In the genomic region with DNA sequence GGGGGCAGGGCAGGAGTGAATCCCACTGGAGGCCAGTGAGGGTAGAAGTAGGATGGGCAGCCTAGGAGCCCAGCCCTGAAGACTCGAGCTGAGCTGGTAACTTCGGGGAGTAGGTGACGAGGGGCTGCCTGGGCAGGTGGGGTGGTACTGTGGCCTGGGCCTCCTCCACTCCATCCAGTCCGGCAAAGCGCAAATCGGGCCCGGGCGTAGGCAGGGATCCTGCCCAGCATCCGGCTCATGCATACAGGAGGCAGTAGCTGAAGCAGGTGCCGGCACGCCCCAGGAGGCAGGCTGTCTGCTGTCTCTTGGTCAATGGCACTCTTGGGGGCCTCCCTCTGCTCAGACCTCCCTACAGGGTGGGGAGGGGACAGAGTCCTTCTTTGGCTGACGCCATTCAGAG, we compare ENCODE assay signal across 1 cellular context.
TF ChIP-seq lines count a peak whose summit lies in the region.

No MANE protein-coding gene starts in this region.

TF ChIP-seq in HEK293, 187 proteins besides CTCF, POLR2A, EP300 and RAD21:
- TF ChIP-seq OSR2 (tag by site-specific recombination; IDR thresholded peaks at IDR 0.05) (no peak), ZNF837 (tag by site-specific recombination; IDR thresholded peaks at IDR 0.05) (no peak), ZNF112 (tag by site-specific recombination; IDR thresholded peaks at IDR 0.05) (no peak), ZNF394 (tag by site-specific recombination; IDR thresholded peaks at IDR 0.05; ENCODE audit: borderline replicate concordance) (no peak), ZIC2 (tag by site-specific recombination; IDR thresholded peaks at IDR 0.05) (peak; percentile 8; the same call in 1 of the 2 replicates), YY2 (tag by site-specific recombination; IDR thresholded peaks at IDR 0.05) (no peak), ZNF555 (tag by site-specific recombination; conservative IDR thresholded peaks at IDR 0.05) (no peak), KLF8 (tag by site-specific recombination; IDR thresholded peaks at IDR 0.05) (no peak), ZNF701 (tag by site-specific recombination; IDR thresholded peaks at IDR 0.05) (no peak), ZNF76 (tag by site-specific recombination; IDR thresholded peaks at IDR 0.05; ENCODE audit: borderline replicate concordance, low read depth) (no peak), ZNF658 (tag by site-specific recombination; IDR thresholded peaks at IDR 0.05) (no peak), SALL2 (tag by site-specific recombination; IDR thresholded peaks at IDR 0.05; ENCODE audit: borderline replicate concordance) (no peak), ZNF341 (tag by site-specific recombination; IDR thresholded peaks at IDR 0.05; ENCODE audit: low read depth) (no peak), REPIN1 (tag by site-specific recombination; IDR thresholded peaks at IDR 0.05; ENCODE audit: low read depth) (no peak), ZNF747 (tag by site-specific recombination; IDR thresholded peaks at IDR 0.05) (no peak), ZNF155 (tag by site-specific recombination; IDR thresholded peaks at IDR 0.05) (no peak), ZNF223 (tag by site-specific recombination; IDR thresholded peaks at IDR 0.05) (no peak), ZNF600 (tag by site-specific recombination; IDR thresholded peaks at IDR 0.05) (peak; percentile 24; the same call in 1 of the 2 replicates), MYNN (tag by site-specific recombination; IDR thresholded peaks at IDR 0.05; ENCODE audit: borderline replicate concordance) (no peak), ZNF311 (tag by site-specific recombination; IDR thresholded peaks at IDR 0.05; ENCODE audit: borderline replicate concordance) (no peak), ZNF10 (tag by site-specific recombination; IDR thresholded peaks at IDR 0.05) (0 out of 2 replicates have a peak, but pooled peaks have one; percentile 27), GLIS1 (tag by site-specific recombination; IDR thresholded peaks at IDR 0.05) (peak; percentile 36; the same call in 1 of the 2 replicates)
- TF ChIP-seq, protein P1, sequence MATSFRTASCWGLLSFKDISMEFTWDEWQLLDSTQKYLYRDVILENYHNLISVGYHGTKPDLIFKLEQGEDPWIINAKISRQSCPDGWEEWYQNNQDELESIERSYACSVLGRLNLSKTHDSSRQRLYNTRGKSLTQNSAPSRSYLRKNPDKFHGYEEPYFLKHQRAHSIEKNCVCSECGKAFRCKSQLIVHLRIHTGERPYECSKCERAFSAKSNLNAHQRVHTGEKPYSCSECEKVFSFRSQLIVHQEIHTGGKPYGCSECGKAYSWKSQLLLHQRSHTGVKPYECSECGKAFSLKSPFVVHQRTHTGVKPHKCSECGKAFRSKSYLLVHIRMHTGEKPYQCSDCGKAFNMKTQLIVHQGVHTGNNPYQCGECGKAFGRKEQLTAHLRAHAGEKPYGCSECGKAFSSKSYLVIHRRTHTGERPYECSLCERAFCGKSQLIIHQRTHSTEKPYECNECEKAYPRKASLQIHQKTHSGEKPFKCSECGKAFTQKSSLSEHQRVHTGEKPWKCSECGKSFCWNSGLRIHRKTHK (tag by site-specific recombination; IDR thresholded peaks at IDR 0.05) = no peak
- TF ChIP-seq, protein P2, sequence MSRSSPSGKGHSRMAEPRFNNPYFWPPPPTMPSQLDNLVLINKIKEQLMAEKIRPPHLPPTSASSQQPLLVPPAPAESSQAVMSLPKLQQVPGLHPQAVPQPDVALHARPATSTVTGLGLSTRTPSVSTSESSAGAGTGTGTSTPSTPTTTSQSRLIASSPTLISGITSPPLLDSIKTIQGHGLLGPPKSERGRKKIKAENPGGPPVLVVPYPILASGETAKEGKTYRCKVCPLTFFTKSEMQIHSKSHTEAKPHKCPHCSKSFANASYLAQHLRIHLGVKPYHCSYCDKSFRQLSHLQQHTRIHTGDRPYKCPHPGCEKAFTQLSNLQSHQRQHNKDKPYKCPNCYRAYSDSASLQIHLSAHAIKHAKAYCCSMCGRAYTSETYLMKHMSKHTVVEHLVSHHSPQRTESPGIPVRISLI (tag by site-specific recombination; IDR thresholded peaks at IDR 0.05) = no peak
- TF ChIP-seq, protein P3, sequence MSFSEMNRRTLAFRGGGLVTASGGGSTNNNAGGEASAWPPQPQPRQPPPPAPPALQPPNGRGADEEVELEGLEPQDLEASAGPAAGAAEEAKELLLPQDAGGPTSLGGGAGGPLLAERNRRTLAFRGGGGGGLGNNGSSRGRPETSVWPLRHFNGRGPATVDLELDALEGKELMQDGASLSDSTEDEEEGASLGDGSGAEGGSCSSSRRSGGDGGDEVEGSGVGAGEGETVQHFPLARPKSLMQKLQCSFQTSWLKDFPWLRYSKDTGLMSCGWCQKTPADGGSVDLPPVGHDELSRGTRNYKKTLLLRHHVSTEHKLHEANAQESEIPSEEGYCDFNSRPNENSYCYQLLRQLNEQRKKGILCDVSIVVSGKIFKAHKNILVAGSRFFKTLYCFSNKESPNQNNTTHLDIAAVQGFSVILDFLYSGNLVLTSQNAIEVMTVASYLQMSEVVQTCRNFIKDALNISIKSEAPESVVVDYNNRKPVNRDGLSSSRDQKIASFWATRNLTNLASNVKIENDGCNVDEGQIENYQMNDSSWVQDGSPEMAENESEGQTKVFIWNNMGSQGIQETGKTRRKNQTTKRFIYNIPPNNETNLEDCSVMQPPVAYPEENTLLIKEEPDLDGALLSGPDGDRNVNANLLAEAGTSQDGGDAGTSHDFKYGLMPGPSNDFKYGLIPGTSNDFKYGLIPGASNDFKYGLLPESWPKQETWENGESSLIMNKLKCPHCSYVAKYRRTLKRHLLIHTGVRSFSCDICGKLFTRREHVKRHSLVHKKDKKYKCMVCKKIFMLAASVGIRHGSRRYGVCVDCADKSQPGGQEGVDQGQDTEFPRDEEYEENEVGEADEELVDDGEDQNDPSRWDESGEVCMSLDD (tag by site-specific recombination; IDR thresholded peaks at IDR 0.05) = no peak
- TF ChIP-seq, protein P4, sequence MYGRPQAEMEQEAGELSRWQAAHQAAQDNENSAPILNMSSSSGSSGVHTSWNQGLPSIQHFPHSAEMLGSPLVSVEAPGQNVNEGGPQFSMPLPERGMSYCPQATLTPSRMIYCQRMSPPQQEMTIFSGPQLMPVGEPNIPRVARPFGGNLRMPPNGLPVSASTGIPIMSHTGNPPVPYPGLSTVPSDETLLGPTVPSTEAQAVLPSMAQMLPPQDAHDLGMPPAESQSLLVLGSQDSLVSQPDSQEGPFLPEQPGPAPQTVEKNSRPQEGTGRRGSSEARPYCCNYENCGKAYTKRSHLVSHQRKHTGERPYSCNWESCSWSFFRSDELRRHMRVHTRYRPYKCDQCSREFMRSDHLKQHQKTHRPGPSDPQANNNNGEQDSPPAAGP (tag by site-specific recombination; IDR thresholded peaks at IDR 0.05) = no peak
- TF ChIP-seq, protein P5, sequence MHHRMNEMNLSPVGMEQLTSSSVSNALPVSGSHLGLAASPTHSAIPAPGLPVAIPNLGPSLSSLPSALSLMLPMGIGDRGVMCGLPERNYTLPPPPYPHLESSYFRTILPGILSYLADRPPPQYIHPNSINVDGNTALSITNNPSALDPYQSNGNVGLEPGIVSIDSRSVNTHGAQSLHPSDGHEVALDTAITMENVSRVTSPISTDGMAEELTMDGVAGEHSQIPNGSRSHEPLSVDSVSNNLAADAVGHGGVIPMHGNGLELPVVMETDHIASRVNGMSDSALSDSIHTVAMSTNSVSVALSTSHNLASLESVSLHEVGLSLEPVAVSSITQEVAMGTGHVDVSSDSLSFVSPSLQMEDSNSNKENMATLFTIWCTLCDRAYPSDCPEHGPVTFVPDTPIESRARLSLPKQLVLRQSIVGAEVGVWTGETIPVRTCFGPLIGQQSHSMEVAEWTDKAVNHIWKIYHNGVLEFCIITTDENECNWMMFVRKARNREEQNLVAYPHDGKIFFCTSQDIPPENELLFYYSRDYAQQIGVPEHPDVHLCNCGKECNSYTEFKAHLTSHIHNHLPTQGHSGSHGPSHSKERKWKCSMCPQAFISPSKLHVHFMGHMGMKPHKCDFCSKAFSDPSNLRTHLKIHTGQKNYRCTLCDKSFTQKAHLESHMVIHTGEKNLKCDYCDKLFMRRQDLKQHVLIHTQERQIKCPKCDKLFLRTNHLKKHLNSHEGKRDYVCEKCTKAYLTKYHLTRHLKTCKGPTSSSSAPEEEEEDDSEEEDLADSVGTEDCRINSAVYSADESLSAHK (tag by site-specific recombination; IDR thresholded peaks at IDR 0.05) = no peak
- TF ChIP-seq, protein P6, sequence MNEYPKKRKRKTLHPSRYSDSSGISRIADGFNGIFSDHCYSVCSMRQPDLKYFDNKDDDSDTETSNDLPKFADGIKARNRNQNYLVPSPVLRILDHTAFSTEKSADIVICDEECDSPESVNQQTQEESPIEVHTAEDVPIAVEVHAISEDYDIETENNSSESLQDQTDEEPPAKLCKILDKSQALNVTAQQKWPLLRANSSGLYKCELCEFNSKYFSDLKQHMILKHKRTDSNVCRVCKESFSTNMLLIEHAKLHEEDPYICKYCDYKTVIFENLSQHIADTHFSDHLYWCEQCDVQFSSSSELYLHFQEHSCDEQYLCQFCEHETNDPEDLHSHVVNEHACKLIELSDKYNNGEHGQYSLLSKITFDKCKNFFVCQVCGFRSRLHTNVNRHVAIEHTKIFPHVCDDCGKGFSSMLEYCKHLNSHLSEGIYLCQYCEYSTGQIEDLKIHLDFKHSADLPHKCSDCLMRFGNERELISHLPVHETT (tag by site-specific recombination; IDR thresholded peaks at IDR 0.05) = no peak
TF ChIP-seq in HEK293: peak in this region for 4.
